In genomic region chr17:39118674-39119419, GRCh38 we compare ENCODE assay signal across 1 cellular context.
TF ChIP-seq lines count a peak whose summit lies in the region.

No MANE protein-coding gene starts in this region.

TF ChIP-seq in K562, 482 proteins besides CTCF, POLR2A, EP300 and RAD21 (continued from another document):
- TF ChIP-seq TFE3 (CRISPR knock-in tag; IDR thresholded peaks at IDR 0.05) (peak; percentile 32), USF2 (CRISPR knock-in tag; IDR thresholded peaks at IDR 0.05) (peak; percentile 39), CBX2 (IDR thresholded peaks at IDR 0.05; ENCODE audit: insufficient read depth, low read length, poor library complexity, severe bottlenecking) (no peak), NFYB (IDR thresholded peaks at IDR 0.05; ENCODE audit: extremely low read depth, insufficient read length) (peak; percentile 76)
TF ChIP-seq in K562: peak in this region for 4.
